ENCODE assay signal across 8 cellular contexts in genomic region chr22:19970479-19971275, GRCh38. TPM values are rescaled to one million over a fixed set of nuclear protein-coding genes. Genes with fewer than 3 reads are reported as not detected.
DNase-seq lines count a peak whose midpoint lies in the region; ATAC-seq, FAIRE-seq and TF ChIP-seq lines count a peak whose summit lies in the region.

No MANE protein-coding gene starts in this region.

- H3K79me2 ChIP-seq in Loucy (ENCODE audit: insufficient read depth, low read length) = no peaks in the 10 kb centered on the region

- FAIRE-seq in bronchial epithelial cell (lab: Jason Lieb, UNC) = no peak

- H3K9ac ChIP-seq in Loucy (ENCODE audit: low read depth, low read length, poor library complexity, severe bottlenecking) = no peak overlapping the region

- 0 out of 2 replicates have a peak, but pooled peaks cover 5% of the 10 kb centered on the region for H3F3A ChIP-seq in Loucy (ENCODE audit: low read depth)

- peak; percentile 88 for DNase-seq in GM10248 (ENCODE audit: extremely low spot score)
- DNase-seq in bronchial epithelial cell (ENCODE audit: low read depth) = peak; percentile 35
- peak in 1 of 2 donors; percentile 75 for DNase-seq in left colon
- peak; percentile 62 to 79 for DNase-seq in stimulated activated CD4-positive, alpha-beta T cell treated with anti-CD3 and anti-CD28 coated beads, Interleukin-4, amount 100 ng/mL, for 4 hours

- peak; percentile 78 to 85 for ATAC-seq in activated CD4-positive, CD25-positive, alpha-beta regulatory T cell treated with anti-CD3 and anti-CD28 coated beads, Interleukin-2, amount 50 U/mL, for 24 hours
- ATAC-seq in left colon = peak; percentile 69
- no peak for ATAC-seq in GM19035 (IDR thresholded peaks at IDR 0.05; ENCODE audit: unreplicated experiment)
- ATAC-seq in HG02588 (IDR thresholded peaks at IDR 0.05; ENCODE audit: unreplicated experiment) = no peak

- H3K36me3 ChIP-seq in Loucy (ENCODE audit: insufficient read depth, low read length) (peaks cover 10% of the 10 kb centered on the region; the same call in 1 of the 2 replicates), bronchial epithelial cell (ENCODE audit: control insufficient read depth, insufficient read depth, low read length) (peaks cover 19% of the 10 kb centered on the region)

- peak; percentile 95 for TF ChIP-seq CTCF in GM10248 (IDR thresholded peaks at IDR 0.05; ENCODE audit: control extremely low read depth, extremely low read depth, low read depth, missing control alignments)
- TF ChIP-seq CTCF in Loucy (conservative IDR thresholded peaks at IDR 0.05; ENCODE audit: low read length) = peak; percentile 86
- peak; percentile 94 for TF ChIP-seq CTCF in bronchial epithelial cell (IDR thresholded peaks at IDR 0.05; ENCODE audit: insufficient read depth, low read length, severe bottlenecking)

- CTCF ChIA-PET in GM10248 (lab: Yijun Ruan, JAX) = interaction anchor here (0.7 to 4.3 kb wide), 22 partner anchors 8 to 268 kb away, joined by 3 to 54 read pairs (median 4); no protein-coding TSS in a partner anchor

- POLR2A ChIA-PET in GM10248 (lab: Yijun Ruan, JAX) = no interaction called here

- intact Hi-C loops in left colon (cut with DNase I, micrococcal nuclease) = loop anchor here in 1 of 2 donors (5.0 kb wide), 1 partner anchor 37 kb away; no protein-coding TSS in a partner anchor

- H3K4me2 ChIP-seq in Loucy (ENCODE audit: low read depth, low read length, poor library complexity, severe bottlenecking) = no peak overlapping the region

- H3K4me3 ChIP-seq in Loucy (ENCODE audit: low read length, poor library complexity, severe bottlenecking) = no peak overlapping the region
- H3K4me3 ChIP-seq in bronchial epithelial cell (ENCODE audit: low read depth, low read length) = no peak overlapping the region

- H3K27me3 ChIP-seq in Loucy (ENCODE audit: insufficient read depth, low read length, poor library complexity, severe bottlenecking) = no peaks in the 10 kb centered on the region
- H3K27me3 ChIP-seq in bronchial epithelial cell (ENCODE audit: control insufficient read depth, insufficient read depth, low read length) = no peaks in the 10 kb centered on the region

- H4K20me1 ChIP-seq in Loucy (ENCODE audit: insufficient read depth, low read length, poor library complexity, severe bottlenecking) = peaks cover 5% of the 10 kb centered on the region

- no peak overlapping the region for H2AFZ ChIP-seq in Loucy (ENCODE audit: low read length)

- H3K4me1 ChIP-seq in Loucy (ENCODE audit: insufficient read depth, low read length, poor library complexity, severe bottlenecking) = peaks cover 19% of the 10 kb centered on the region

- H3K9me2 ChIP-seq in Loucy (replicated peaks; ENCODE audit: low read depth, low read length) = no peaks in the 10 kb centered on the region

- H3K9me3 ChIP-seq in Loucy (ENCODE audit: insufficient read depth, low read depth, low read length) = no peaks in the 10 kb centered on the region

RNA-seq across cellular contexts. Expression of gene TXNRD2, which starts 29.1 kb away (rescaled TPM):
- total RNA-seq in bronchial epithelial cell (12.9 and 19.1 TPM in 2 replicates), left colon (10 to 100 TPM; 18.2 to 21.5 TPM)

RNA-seq across cellular contexts. Expression of gene COMT, which starts 29.1 kb away (rescaled TPM):
- total RNA-seq in bronchial epithelial cell = 221 and 272 TPM in 2 replicates
- total RNA-seq in left colon = 10 to 100 TPM; 58.2 to 71.3 TPM

RNA-seq across cellular contexts. Expression of gene ARVCF, which starts 45.9 kb away (rescaled TPM):
- total RNA-seq in bronchial epithelial cell = 19.2 and 23.2 TPM in 2 replicates
- total RNA-seq in left colon = 10 to 100 TPM; 12.2 to 13.0 TPM

RNA-seq across cellular contexts. Expression of gene TANGO2, which starts 50.2 kb away (rescaled TPM):
- total RNA-seq in bronchial epithelial cell = 41.6 and 44.2 TPM in 2 replicates
- total RNA-seq in left colon = 10 to 100 TPM; 28.7 to 29.9 TPM

Comparison
In these comparisons a context has a peak if more than half of its experiments do, and no peak if none do; other contexts are left out.
1. ATAC-seq: peak in activated CD4-positive, CD25-positive, alpha-beta regulatory T cell treated with anti-CD3 and anti-CD28 coated beads, Interleukin-2, amount 50 U/mL, for 24 hours (2 of 2) and left colon (single experiment); none in GM19035 (single experiment) and HG02588 (single experiment).
2. Peak in every context shown above with its lines, with median percentiles within 50 percentile points of each other: CTCF ChIP-seq.